In genomic region chr4:85756938-85757337, GRCh38 we compare ENCODE assay signal across 8 cellular contexts.
DNase-seq lines count a peak whose midpoint lies in the region; ATAC-seq and TF ChIP-seq lines count a peak whose summit lies in the region.

No MANE protein-coding gene starts in this region.

- H3K27ac Mint-ChIP-seq in endodermal cell = no peak overlapping the region
- no peak overlapping the region for H3K27ac Mint-ChIP-seq in CD8-positive, alpha-beta memory T cell

- peak; percentile 71 for TF ChIP-seq CTCF in endodermal cell (conservative IDR thresholded peaks at IDR 0.05)
- peak; percentile 34 for TF ChIP-seq CTCF in psoas muscle (IDR thresholded peaks at IDR 0.05)

- intact Hi-C loops in psoas muscle (cut with DNase I) = no loop called here

- CTCF ChIA-PET in CD8-positive, alpha-beta memory T cell (lab: Charles Lee) = no interaction called here

- DNase-seq in M059J (ENCODE audit: low read depth) = peak; percentile 46
- DNase-seq in endodermal cell = peak; percentile 64
- no peak for DNase-seq in psoas muscle
- DNase-seq in CD8-positive, alpha-beta memory T cell = no peak
- no peak for DNase-seq in 8988T
- no peak for DNase-seq in amniotic stem cell (lab: John Stamatoyannopoulos, UW)

- POLR2A ChIA-PET in CD8-positive, alpha-beta memory T cell (lab: Charles Lee) = no interaction called here

- peaks cover 42% of the 10 kb centered on the region for H3K4me1 Mint-ChIP-seq in endodermal cell
- no peaks in the 10 kb centered on the region for H3K4me1 Mint-ChIP-seq in CD8-positive, alpha-beta memory T cell

- H3K27me3 ChIP-seq in endodermal cell (ENCODE audit: control insufficient read depth, insufficient read depth, low read length, poor library complexity, severe bottlenecking) = no peaks in the 10 kb centered on the region
- no peaks in the 10 kb centered on the region for H3K27me3 ChIP-seq in psoas muscle (ENCODE audit: insufficient read depth in 3 of 3, low read length in 2 of 3)
- H3K27me3 ChIP-seq in CD8-positive, alpha-beta memory T cell (ENCODE audit: insufficient read depth, low read length, poor library complexity, severe bottlenecking) = no peaks in the 10 kb centered on the region

- no peak overlapping the region for H3K27ac ChIP-seq in endodermal cell (ENCODE audit: low read depth, low read length)
- no peak overlapping the region for H3K27ac ChIP-seq in psoas muscle
- H3K27ac ChIP-seq in CD8-positive, alpha-beta memory T cell (ENCODE audit: low read depth, low read length) = no peak overlapping the region

- ATAC-seq in GM18907 (IDR thresholded peaks at IDR 0.05; ENCODE audit: unreplicated experiment) = peak; percentile 56
- ATAC-seq in psoas muscle = no peak
- no peak for ATAC-seq in HG03565 (IDR thresholded peaks at IDR 0.05; ENCODE audit: unreplicated experiment)

- H3K4me3 Mint-ChIP-seq in endodermal cell = no peak overlapping the region
- H3K4me3 Mint-ChIP-seq in CD8-positive, alpha-beta memory T cell = no peak overlapping the region

- H3K9ac ChIP-seq in endodermal cell (ENCODE audit: extremely low read depth, low read length, poor library complexity, severe bottlenecking) = no peak overlapping the region

- WGBS in endodermal cell (ENCODE audit: insufficient coverage in 1 of 2, insufficient read length in 1 of 2), 2 experiments = 88% methylated on average over 2 of the region's 3 CpGs; no CpG with 5 or more reads in 1 of the 2 experiments
- 65 to 72% (median 71%) methylated on average over 3 of the region's 3 CpGs for WGBS in psoas muscle, 3 donors

- H3K36me3 ChIP-seq in endodermal cell (ENCODE audit: control insufficient read depth, insufficient read depth, low read length) = no peaks in the 10 kb centered on the region
- H3K36me3 ChIP-seq in psoas muscle (ENCODE audit: insufficient read depth in 1 of 2, low read depth in 1 of 2) = no peaks in the 10 kb centered on the region
- no peaks in the 10 kb centered on the region for H3K36me3 ChIP-seq in CD8-positive, alpha-beta memory T cell (ENCODE audit: insufficient read depth, low read length)

- H3K36me3 Mint-ChIP-seq in endodermal cell (ENCODE audit: low read depth) = no peaks in the 10 kb centered on the region
- H3K36me3 Mint-ChIP-seq in CD8-positive, alpha-beta memory T cell = no peaks in the 10 kb centered on the region

- H3K4me3 ChIP-seq in endodermal cell (ENCODE audit: low read length) = no peak overlapping the region
- no peak overlapping the region for H3K4me3 ChIP-seq in psoas muscle
- H3K4me3 ChIP-seq in CD8-positive, alpha-beta memory T cell (ENCODE audit: low read length) = no peak overlapping the region

- H3K27me3 Mint-ChIP-seq in endodermal cell (ENCODE audit: insufficient read depth) = no peaks in the 10 kb centered on the region
- H3K27me3 Mint-ChIP-seq in CD8-positive, alpha-beta memory T cell = peaks cover 0 to 2% of the 10 kb centered on the region in 2 donors

- H3K4me1 ChIP-seq in endodermal cell (ENCODE audit: control insufficient read depth, insufficient read depth, low read length) (peaks cover 13% of the 10 kb centered on the region), psoas muscle (no peaks in the 10 kb centered on the region)
- no peaks in the 10 kb centered on the region for H3K4me1 ChIP-seq in CD8-positive, alpha-beta memory T cell (ENCODE audit: insufficient read depth, low read length)

- peaks cover 3% of the 10 kb centered on the region for H3K9me3 Mint-ChIP-seq in endodermal cell
- H3K9me3 Mint-ChIP-seq in CD8-positive, alpha-beta memory T cell = peaks cover 0 to 22% (median 4%) of the 10 kb centered on the region in 5 donors

- no peaks in the 10 kb centered on the region for H3K9me3 ChIP-seq in endodermal cell (ENCODE audit: control insufficient read depth, low read length)
- no peaks in the 10 kb centered on the region for H3K9me3 ChIP-seq in psoas muscle
- H3K9me3 ChIP-seq in CD8-positive, alpha-beta memory T cell (ENCODE audit: low read length) = no peaks in the 10 kb centered on the region

Comparison
In these comparisons a context has a peak if more than half of its experiments do, and no peak if none do; other contexts are left out.
1. DNase-seq: peak in M059J (single experiment) and endodermal cell (single experiment); none in psoas muscle (0 of 2), CD8-positive, alpha-beta memory T cell (0 of 5), 8988T (single experiment) and amniotic stem cell (single experiment).